Comparison of ENCODE assay signal across 8 cellular contexts in genomic region chr3:38453075-38453913, GRCh38. TPM values are rescaled to one million over a fixed set of nuclear protein-coding genes. Genes with fewer than 3 reads are reported as not detected.
DNase-seq lines count a peak whose midpoint lies in the region; ATAC-seq and TF ChIP-seq lines count a peak whose summit lies in the region.

ACVR2B (plus strand) TSS chr3:38453890; CDS start chr3:38454323, 433 bp downstream.

- H3K9ac ChIP-seq in Karpas-422 (ENCODE audit: low read length) = peak within 1 kb of the TSS; percentile 75

- intact Hi-C loops in CD14-positive monocyte (cut with micrococcal nuclease) = no loop called here

- peaks cover 8% of the 10 kb centered on the region; the same call in 1 of the 2 replicates for H4K20me1 ChIP-seq in Karpas-422 (ENCODE audit: insufficient read depth, low read depth, low read length)

- H3K9me3 Mint-ChIP-seq in CD14-positive monocyte (peaks cover 7 to 22% (median 15%) of the 10 kb centered on the region in 7 donors), nephron progenitor cell (peaks cover 14% of the 10 kb centered on the region)

- H3K9me3 ChIP-seq in Karpas-422 (ENCODE audit: low read length) = no peaks in the 10 kb centered on the region

- H3K4me2 ChIP-seq in Karpas-422 (ENCODE audit: low read depth, low read length, poor library complexity, severe bottlenecking) = peak within 1 kb of the TSS; percentile 80

- no peak within 1 kb of the TSS for H3K27ac ChIP-seq in Karpas-422 (ENCODE audit: low read length)
- H3K27ac ChIP-seq in RWPE1 = peak within 1 kb of the TSS; percentile 86

- peak within 1 kb of the TSS; percentile 90 for H2AFZ ChIP-seq in Karpas-422 (ENCODE audit: low read length)

- H3K27me3 Mint-ChIP-seq in CD14-positive monocyte (ENCODE audit: low read depth in 3 of 3) = peaks cover 46 to 56% (median 47%) of the 10 kb centered on the region in 3 donors
- peaks cover 9% of the 10 kb centered on the region for H3K27me3 Mint-ChIP-seq in nephron progenitor cell (ENCODE audit: low read depth, poor library complexity)

- peaks cover 23% of the 10 kb centered on the region for H3K4me1 ChIP-seq in Karpas-422 (ENCODE audit: low read length)

- H3K4me3 Mint-ChIP-seq in CD14-positive monocyte (peak within 1 kb of the TSS; percentile 91 to 98), nephron progenitor cell (peak within 1 kb of the TSS; percentile 99)

- no peaks in the 10 kb centered on the region for H3K36me3 ChIP-seq in Karpas-422 (ENCODE audit: insufficient read depth, low read length)

- peaks cover 0 to 3% of the 10 kb centered on the region in 2 donors for H3K36me3 Mint-ChIP-seq in CD14-positive monocyte
- H3K36me3 Mint-ChIP-seq in nephron progenitor cell (ENCODE audit: low read depth) = peaks cover 19% of the 10 kb centered on the region

- POLR2A ChIA-PET in RWPE1 (lab: Yijun Ruan, JAX; ENCODE audit: low non-redundant PET) = no interaction called here

- H3K27me3 ChIP-seq in Karpas-422 (ENCODE audit: low read length) = no peaks in the 10 kb centered on the region; the same call in 1 of the 2 replicates

- DNase-seq in CD14-positive monocyte (ENCODE audit: low spot score) (no peak), Karpas-422 (peak; percentile 86), RWPE1 (ENCODE audit: low spot score) (peak; percentile 88), fibroblast of the conjunctiva (ENCODE audit: low read depth) (peak; percentile 37), nephron progenitor cell (peak; percentile 95)
- DNase-seq in activated effector memory CD4-positive, alpha-beta T cell treated with anti-CD3 and anti-CD28 coated beads, Interleukin-2, amount 50 U/mL, for 16 hours = peak; percentile 88
- peak; percentile 76 for DNase-seq in stimulated activated naive CD8-positive, alpha-beta T cell treated with anti-CD3 and anti-CD28 coated beads, Interleukin-15, Interleukin-2, amounts not matched to agents 100 U/mL and 50 U/mL, for 24 hours

- CTCF ChIA-PET in RWPE1 (lab: Yijun Ruan, JAX) = interaction anchor here (0.7 kb wide), 2 partner anchors 576 to 1184 kb away, joined by 3 read pairs; no protein-coding TSS in a partner anchor

- ATAC-seq in GM21528 (IDR thresholded peaks at IDR 0.05; ENCODE audit: low FRiP score, unreplicated experiment) = peak; percentile 42
- peak; percentile 51 for ATAC-seq in stimulated activated naive CD8-positive, alpha-beta T cell treated with anti-CD3 and anti-CD28 coated beads, Interleukin-15, Interleukin-2, amounts not matched to agents 100 U/mL and 50 U/mL, for 24 hours

- H3K79me2 ChIP-seq in Karpas-422 (ENCODE audit: low read length) = no peaks in the 10 kb centered on the region

- H3K4me1 Mint-ChIP-seq in CD14-positive monocyte (peaks cover 20% of the 10 kb centered on the region), nephron progenitor cell (peaks cover 38% of the 10 kb centered on the region)

- H3K4me3 ChIP-seq in Karpas-422 (ENCODE audit: low read length) = peak within 1 kb of the TSS; percentile 81

- no peaks in the 10 kb centered on the region for H3K9me2 ChIP-seq in Karpas-422 (replicated peaks; ENCODE audit: insufficient read depth, low read length)

- TF ChIP-seq CTCF in CD14-positive monocyte (IDR thresholded peaks at IDR 0.05) (no peak), RWPE1 (conservative IDR thresholded peaks at IDR 0.05; ENCODE audit: low read depth) (no peak), nephron progenitor cell (IDR thresholded peaks at IDR 0.05) (no peak)

- H3K27ac Mint-ChIP-seq in CD14-positive monocyte (peak within 1 kb of the TSS in 2 of 7 donors; percentile 25 to 83), nephron progenitor cell (peak within 1 kb of the TSS; percentile 98)

RNA-seq across cellular contexts. Expression of gene ACVR2B, which starts in this region (rescaled TPM):
- polyA plus RNA-seq in CD14-positive monocyte = under 1 TPM in 1 of 2 donors, not detected in 1; 0.15 TPM
- 2.4 and 3.5 TPM in 2 replicates for total RNA-seq in Karpas-422 (2014; rRNA removed; shearing (Covaris generic); ENCODE audit: low replicate concordance)
